8 cellular contexts compared by ENCODE assay signal in genomic region chr19:43425567-43426392, GRCh38. TPM values are rescaled to one million over a fixed set of nuclear protein-coding genes. Genes with fewer than 3 reads are reported as not detected.
DNase-seq lines count a peak whose midpoint lies in the region; ATAC-seq and TF ChIP-seq lines count a peak whose summit lies in the region.

No MANE protein-coding gene starts in this region.

- no peaks in the 10 kb centered on the region for H3F3A ChIP-seq in PC-3 (ENCODE audit: low read length, unreplicated experiment)

- POLR2A ChIA-PET in PC-3 (lab: Charles Lee; ENCODE audit: unreplicated experiment) = no interaction called here

- no peak overlapping the region for H3K9ac ChIP-seq in PC-3 (ENCODE audit: low read length)

- intact Hi-C loops in heart left ventricle (cut with DNase I) = no loop called here
- intact Hi-C loops in left ventricle myocardium superior (cut with micrococcal nuclease) = no loop called here
- intact Hi-C loops in PC-3 (cut with micrococcal nuclease) = loop anchor here (5.0 kb wide), 2 partner anchors 83 to 108 kb away; no protein-coding TSS in a partner anchor

- H4K20me1 ChIP-seq in PC-3 (ENCODE audit: low read length) = no peaks in the 10 kb centered on the region

- H3K4me3 ChIP-seq in heart left ventricle (no peak overlapping the region), PC-3 (ENCODE audit: low read length) (peak overlapping the region; percentile 25; the same call in 1 of the 2 replicates)

- H3K27me3 ChIP-seq in heart left ventricle = peaks cover 0 to 5% (median 0%) of the 10 kb centered on the region in 9 donors
- H3K27me3 ChIP-seq in PC-3 (ENCODE audit: low read length) = no peaks in the 10 kb centered on the region

- H3K4me2 ChIP-seq in PC-3 (ENCODE audit: low read length) = peak overlapping the region; percentile 65

- H3K36me3 ChIP-seq in heart left ventricle = no peaks in the 10 kb centered on the region
- no peaks in the 10 kb centered on the region for H3K36me3 ChIP-seq in PC-3 (ENCODE audit: low read depth, low read length)

- H3K27ac ChIP-seq in heart left ventricle (no peak overlapping the region), PC-3 (ENCODE audit: low read length) (no peak overlapping the region)

- CTCF ChIA-PET in PC-3 (lab: Charles Lee) = interaction anchor here (0.7 to 0.9 kb wide), 2 partner anchors 13 to 94 kb away, joined by 3 read pairs; no protein-coding TSS in a partner anchor

- H3K4me1 ChIP-seq in heart left ventricle (peaks cover 0 to 4% (median 0%) of the 10 kb centered on the region in 12 donors), PC-3 (ENCODE audit: insufficient read depth, low read length) (peaks cover 25% of the 10 kb centered on the region)

- H3K9me3 ChIP-seq in heart left ventricle (no peaks in the 10 kb centered on the region), PC-3 (ENCODE audit: low read length) (no peaks in the 10 kb centered on the region)

- ATAC-seq in heart left ventricle (peak in 2 of 4 donors; percentile 38 to 43), left ventricle myocardium superior (no peak), PC-3 (peak; percentile 48), HG03039 (IDR thresholded peaks at IDR 0.05; ENCODE audit: unreplicated experiment) (no peak), HG03025 (IDR thresholded peaks at IDR 0.05; ENCODE audit: low FRiP score, unreplicated experiment) (no peak), GM19351 (IDR thresholded peaks at IDR 0.05; ENCODE audit: unreplicated experiment) (no peak)

- H3K9me2 ChIP-seq in PC-3 (replicated peaks; ENCODE audit: low read length) = no peaks in the 10 kb centered on the region

- 24 to 32% (median 28%) methylated on average over 8 of the region's 8 CpGs for WGBS in heart left ventricle, 4 donors

- DNase-seq in heart left ventricle (no peak), left ventricle myocardium superior (no peak), PC-3 (peak; percentile 49), fibroblast of the conjunctiva (ENCODE audit: low read depth) (peak; percentile 10), C1 segment of cervical spinal cord (lab: John Stamatoyannopoulos, UW) (no peak)

- H2AFZ ChIP-seq in PC-3 (ENCODE audit: low read length) = peak overlapping the region; percentile 60; the same call in 1 of the 2 replicates

- BruUV-seq in PC-3 (replicated peaks; lab: Mats Ljungman, UMichigan) = no TSS peak

- TF ChIP-seq CTCF in heart left ventricle (IDR thresholded peaks at IDR 0.05) (peak in 8 of 12 donors; percentile 14 to 48 (median 32)), PC-3 (conservative IDR thresholded peaks at IDR 0.05; ENCODE audit: low read depth, low read length) (peak; percentile 63)

- TF ChIP-seq POLR2A in heart left ventricle (IDR thresholded peaks at IDR 0.05) = no peak

- H3K79me2 ChIP-seq in PC-3 (ENCODE audit: low read length) = no peaks in the 10 kb centered on the region

RNA-seq across cellular contexts. Expression of gene TEX101, which starts 11.1 kb away (rescaled TPM):
- not detected for total RNA-seq in heart left ventricle
- polyA plus RNA-seq in heart left ventricle = not detected
- not detected for total RNA-seq in left ventricle myocardium superior
- total RNA-seq in PC-3 (2014; rRNA removed) = not detected in 2 replicates

RNA-seq across cellular contexts. Expression of gene LYPD3, which starts 39.6 kb away (rescaled TPM):
- total RNA-seq in heart left ventricle (under 1 TPM in 5 of 9 donors, not detected in 4; 0.21 to 0.77 (median 0.37) TPM), left ventricle myocardium superior (0.15 TPM), PC-3 (2014; rRNA removed) (16.4 and 16.8 TPM in 2 replicates)
- polyA plus RNA-seq in heart left ventricle = under 1 TPM; 0.08 to 0.46 TPM

Comparison
In these comparisons a context has a peak if more than half of its experiments do, and no peak if none do; other contexts are left out.
1. DNase-seq: peak in PC-3 (single experiment) and fibroblast of the conjunctiva (single experiment); none in heart left ventricle (0 of 5), left ventricle myocardium superior (single experiment) and C1 segment of cervical spinal cord (0 of 14).